25 cellular contexts compared by ENCODE assay signal in the genomic region with DNA sequence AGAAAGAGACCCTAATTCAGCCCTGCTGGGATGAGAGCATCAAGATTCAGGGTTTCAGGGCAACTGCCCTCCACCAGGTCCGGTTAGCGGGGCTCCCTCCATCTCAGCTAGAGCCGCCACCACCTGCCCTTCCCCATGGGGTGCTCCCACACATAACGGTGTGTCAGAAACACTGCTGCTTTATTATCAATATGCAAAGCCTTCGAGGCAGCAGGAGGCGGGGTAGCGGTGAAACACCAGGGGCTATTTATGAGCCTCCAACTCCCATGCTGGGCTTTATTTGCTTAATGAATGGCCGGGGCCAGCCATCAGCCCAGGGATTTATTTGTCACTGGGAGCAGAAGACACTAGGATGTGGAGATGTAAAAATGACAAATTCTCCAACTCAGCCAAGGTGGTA.
"Had no signal": no experiment of that assay in that cellular context is flagged by ENCODE, and none has a peak within 500 bp of the region (broad histone marks: within the 10 kb centered on the region; RNA-seq: fewer than 3 reads in every experiment).

No MANE protein-coding gene starts in this region.

- H3K27ac Mint-ChIP-seq: activated CD8-positive, alpha-beta T cell treated with anti-CD3 and anti-CD28 coated beads, Interleukin-2, amount 10 ng/mL, durations not matched to agents 7 days and 5 days; activated naive CD4-positive, alpha-beta T cell treated with anti-CD3 and anti-CD28 coated beads, Interleukin-2, amount 50 U/mL, for 72 hours; activated naive CD8-positive, alpha-beta T cell treated with anti-CD3 and anti-CD28 coated beads, Interleukin-2, amount 50 U/mL, for 24 hours had no signal

- DNase-seq: activated CD4-positive, alpha-beta T cell treated with anti-CD3 and anti-CD28 coated beads for 48 hours; activated CD4-positive, alpha-beta T cell treated with anti-CD3 and anti-CD28 coated beads, Interleukin-2, amount 50 U/mL, for 4 hours; activated CD4-positive, CD25-positive, alpha-beta regulatory T cell treated with anti-CD3 and anti-CD28 coated beads, Interleukin-2, amount 50 U/mL, for 72 hours; activated CD8-positive, alpha-beta T cell treated with anti-CD3 and anti-CD28 coated beads, Interleukin-2, amount 10 ng/mL, durations not matched to agents 7 days and 5 days; activated effector memory CD4-positive, alpha-beta T cell treated with anti-CD3 and anti-CD28 coated beads, Interleukin-2, amount 50 U/mL, for 16 hours; activated naive CD4-positive, alpha-beta T cell treated with Interleukin-2 at 50 U/mL for 16 hours; activated naive CD8-positive, alpha-beta T cell treated with anti-CD3 and anti-CD28 coated beads, Interleukin-2, amount 50 U/mL, for 24 hours; activated T-cell treated with anti-CD3 and anti-CD28 coated beads, Interleukin-2, amount 50 U/mL, for 4 hours; amniotic stem cell; body of pancreas; KG1; NCI-H1092; NCI-H1436; NCI-H187 treated with DMSO at 0.1 percent for 48 hours; NCI-H2081 treated with DMSO at 0.1 percent for 48 hours; Peyer's patch; SHP77; SW 1271 had no signal

- H3K4me3 Mint-ChIP-seq: activated CD8-positive, alpha-beta T cell treated with anti-CD3 and anti-CD28 coated beads, Interleukin-2, amount 10 ng/mL, durations not matched to agents 7 days and 5 days; activated naive CD8-positive, alpha-beta T cell treated with anti-CD3 and anti-CD28 coated beads, Interleukin-2, amount 50 U/mL, for 24 hours; activated T-cell treated with anti-CD3 and anti-CD28 coated beads, Interleukin-2, amount 50 U/mL, for 4 hours had no signal

- H3K9me3 Mint-ChIP-seq: activated naive CD4-positive, alpha-beta T cell treated with anti-CD3 and anti-CD28 coated beads, Interleukin-2, amount 50 U/mL, for 72 hours; activated naive CD8-positive, alpha-beta T cell treated with anti-CD3 and anti-CD28 coated beads, Interleukin-2, amount 50 U/mL, for 24 hours; activated T-cell treated with anti-CD3 and anti-CD28 coated beads, Interleukin-2, amount 50 U/mL, for 4 hours had no signal

- H3K4me1 ChIP-seq: ascending aorta, body of pancreas, Peyer's patch, SJSA1 had no signal

- H3K27ac ChIP-seq: ascending aorta, body of pancreas, Peyer's patch, RWPE1, SJSA1 had no signal

- FAIRE-seq: bronchial epithelial cell, colon had no signal

- H3K9me3 ChIP-seq: ascending aorta, body of pancreas, Peyer's patch, SJSA1 had no signal

- H3K4me3 ChIP-seq: ascending aorta, body of pancreas, Peyer's patch, SJSA1 had no signal

- ATAC-seq: activated CD8-positive, alpha-beta T cell treated with anti-CD3 and anti-CD28 coated beads, Interleukin-2, amount 10 ng/mL, durations not matched to agents 7 days and 5 days; activated naive CD4-positive, alpha-beta T cell treated with anti-CD3 and anti-CD28 coated beads, Interleukin-2, amount 50 U/mL, for 72 hours; activated naive CD8-positive, alpha-beta T cell treated with anti-CD3 and anti-CD28 coated beads, Interleukin-2, amount 50 U/mL, for 24 hours; activated T-cell treated with anti-CD3 and anti-CD28 coated beads, Interleukin-2, amount 50 U/mL, for 4 hours; body of pancreas; SK-N-SH treated with all-trans-retinoic acid at 6 μM for 48 hours had no signal

- H3K36me3 Mint-ChIP-seq: activated naive CD4-positive, alpha-beta T cell treated with anti-CD3 and anti-CD28 coated beads, Interleukin-2, amount 50 U/mL, for 72 hours had no signal

- H3K36me3 ChIP-seq: ascending aorta, Peyer's patch, SJSA1 had no signal

- H3K4me1 Mint-ChIP-seq: activated naive CD8-positive, alpha-beta T cell treated with anti-CD3 and anti-CD28 coated beads, Interleukin-2, amount 50 U/mL, for 24 hours had no signal

- H3K27me3 ChIP-seq: ascending aorta, body of pancreas, Peyer's patch, SJSA1 had no signal
